ENCODE assay signal across 8 cellular contexts in genomic region chr9:129776938-129777768, GRCh38. TPM values are rescaled to one million over a fixed set of nuclear protein-coding genes. Genes with fewer than 3 reads are reported as not detected.
DNase-seq lines count a peak whose midpoint lies in the region; TF ChIP-seq lines count a peak whose summit lies in the region.

No MANE protein-coding gene starts in this region.

- H3K36me3 ChIP-seq in KMS-11 (ENCODE audit: insufficient read depth), result no peaks in the 10 kb centered on the region

- no peak for TF ChIP-seq POLR2A in lower leg skin (IDR thresholded peaks at IDR 0.05)

- no peak overlapping the region for H3K27ac ChIP-seq in KMS-11

- H4K20me1 ChIP-seq in KMS-11 (ENCODE audit: insufficient read depth), result no peaks in the 10 kb centered on the region

- no peak overlapping the region; the same call in 1 of the 2 replicates for H3K4me2 ChIP-seq in KMS-11

- TF ChIP-seq CTCF in KMS-11 (conservative IDR thresholded peaks at IDR 0.05; ENCODE audit: low read depth, low read length), result no peak
- TF ChIP-seq CTCF in WI38 (IDR thresholded peaks at IDR 0.05; ENCODE audit: low read depth, low read length), result no peak
- TF ChIP-seq CTCF in lower leg skin (IDR thresholded peaks at IDR 0.05), result no peak

- H3K27me3 ChIP-seq in KMS-11 (ENCODE audit: insufficient read depth, low read depth), result peaks cover 12% of the 10 kb centered on the region; the same call in 1 of the 2 replicates

- DNase-seq in C1 segment of cervical spinal cord (lab: John Stamatoyannopoulos, UW), result peak in 8 of 14 donors; percentile 3 to 82 (median 29)
- peak; percentile 99 for DNase-seq in dedifferentiated amniotic fluid mesenchymal stem cell (ENCODE audit: extremely low spot score)
- peak; percentile 93 to 99 for DNase-seq in lower leg skin (ENCODE audit: low spot score in 2 of 2)
- DNase-seq in stimulated activated CD4-positive, alpha-beta T cell treated with anti-CD3 and anti-CD28 coated beads, Interleukin-4, amount 100 ng/mL, for 24 hours, result peak; percentile 42
- no peak for DNase-seq in NCI-H82 (lab: John Stamatoyannopoulos, UW)
- DNase-seq in middle frontal gyrus (ENCODE audit: extremely low spot score, low spot score), result no peak

- H3K4me3 ChIP-seq in KMS-11 (IDR thresholded peaks at IDR 0.05; ENCODE audit: insufficient read depth, low read depth, low read length), result no peak overlapping the region
- peak overlapping the region; percentile 17 for H3K4me3 ChIP-seq in WI38 (ENCODE audit: low read depth, low read length)
- H3K4me3 ChIP-seq in lower leg skin (ENCODE audit: low read depth, poor library complexity, severe bottlenecking), result no peak overlapping the region

- H3K9ac ChIP-seq in KMS-11, result no peak overlapping the region

- peaks cover 9% of the 10 kb centered on the region for H3K4me1 ChIP-seq in KMS-11 (ENCODE audit: low read depth, poor library complexity, severe bottlenecking)

- intact Hi-C loops in lower leg skin (cut with DNase I; ENCODE audit: low total_unique reads), result loop anchor here (5.0 to 10.0 kb wide), 2 partner anchors 140 to 642 kb away; no protein-coding TSS in a partner anchor

- 13 to 14% methylated on average over 11 to 13 of the region's 16 CpGs for WGBS in lower leg skin, 2 donors

- H3K79me2 ChIP-seq in KMS-11 (ENCODE audit: insufficient read depth, low read depth), result no peaks in the 10 kb centered on the region

- H2AFZ ChIP-seq in KMS-11 (ENCODE audit: low read depth), result 0 out of 2 replicates have a peak overlapping the region, but pooled peaks have one; percentile 4

RNA-seq across cellular contexts. Expression of gene PTGES, which starts 24.3 kb away (rescaled TPM):
- total RNA-seq in lower leg skin, result 10 to 100 TPM; 14.4 to 28.7 (median 23.2) TPM

RNA-seq across cellular contexts. Expression of gene TOR1B, which starts 25.8 kb away (rescaled TPM):
- 10 to 100 TPM; 17.0 to 31.0 (median 22.7) TPM for total RNA-seq in lower leg skin

RNA-seq across cellular contexts. Expression of gene TOR1A, which starts 46.8 kb away (rescaled TPM):
- total RNA-seq in lower leg skin, result 10 to 100 TPM; 26.3 to 44.7 (median 37.7) TPM

RNA-seq across cellular contexts. Expression of gene C9orf78, which starts 57.9 kb away (rescaled TPM):
- 100 to 1,000 TPM in 1 of 4 donors, 10 to 100 TPM in 3; 56.3 to 105 (median 61.3) TPM for total RNA-seq in lower leg skin

RNA-seq across cellular contexts. Expression of gene USP20, which starts 58.1 kb away (rescaled TPM):
- 10 to 100 TPM; 20.7 to 39.7 (median 36.1) TPM for total RNA-seq in lower leg skin

Comparison
In these comparisons a context has a peak if more than half of its experiments do, and no peak if none do; other contexts are left out.
1. DNase-seq: peak in C1 segment of cervical spinal cord (8 of 14), dedifferentiated amniotic fluid mesenchymal stem cell (single experiment), lower leg skin (2 of 2) and stimulated activated CD4-positive, alpha-beta T cell treated with anti-CD3 and anti-CD28 coated beads, Interleukin-4, amount 100 ng/mL, for 24 hours (single experiment); none in NCI-H82 (single experiment) and middle frontal gyrus (single experiment).